ENCODE assay signal across 16 cellular contexts in the genomic region with DNA sequence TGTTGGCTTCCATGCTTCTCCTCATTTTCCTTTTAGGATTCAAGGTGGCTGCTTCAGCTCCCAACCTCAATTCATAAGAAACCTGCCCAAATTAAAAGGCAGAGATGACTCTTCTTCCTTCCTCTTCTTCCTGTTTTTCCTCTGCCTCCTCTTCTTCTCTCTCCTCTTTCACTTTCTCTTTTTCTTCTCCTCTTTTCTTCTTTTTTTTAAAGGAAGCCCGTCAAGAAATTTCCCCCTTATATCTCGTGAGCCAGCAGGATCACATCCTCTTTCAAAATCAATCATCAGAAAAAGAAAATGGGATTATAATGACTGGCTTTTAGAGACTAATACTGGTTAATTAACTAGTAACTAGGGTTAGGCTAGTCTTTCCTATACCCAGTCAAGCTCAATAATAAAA.
DNase-seq lines count a peak whose midpoint lies in the region; ATAC-seq and TF ChIP-seq lines count a peak whose summit lies in the region.
"Had no signal": no experiment of that assay in that cellular context is flagged by ENCODE, and none has a peak within 500 bp of the region (broad histone marks: within the 10 kb centered on the region; RNA-seq: fewer than 3 reads in every experiment).

No MANE protein-coding gene starts in this region.

- no peak overlapping the region for H3K9ac ChIP-seq in Karpas-422 (ENCODE audit: low read length)
- H3K9ac ChIP-seq: neural progenitor cell had no signal

- no peaks in the 10 kb centered on the region for H3K79me2 ChIP-seq in DOHH2 (ENCODE audit: control insufficient read depth, low read length)
- H3K79me2 ChIP-seq in Karpas-422 (ENCODE audit: low read length): no peaks in the 10 kb centered on the region

- no peaks in the 10 kb centered on the region for H3K36me3 ChIP-seq in DOHH2 (ENCODE audit: control insufficient read depth, low read length)
- no peaks in the 10 kb centered on the region for H3K36me3 ChIP-seq in Karpas-422 (ENCODE audit: insufficient read depth, low read length)
- H3K36me3 ChIP-seq in body of pancreas (replicated peaks in 1 of 2; ENCODE audit: insufficient read depth in 1 of 2, low read depth in 2 of 2): no peaks in the 10 kb centered on the region
- H3K36me3 ChIP-seq: right lobe of liver had no signal

- no peaks in the 10 kb centered on the region for H4K20me1 ChIP-seq in DOHH2 (ENCODE audit: control insufficient read depth, insufficient read depth, low read depth, low read length)
- no peaks in the 10 kb centered on the region for H4K20me1 ChIP-seq in Karpas-422 (ENCODE audit: insufficient read depth, low read depth, low read length)

- H3K4me3 ChIP-seq in DOHH2 (ENCODE audit: low read length) (no peak overlapping the region), Karpas-422 (ENCODE audit: low read length) (no peak overlapping the region), body of pancreas (no peak overlapping the region)
- H3K4me3 ChIP-seq: neural progenitor cell, right lobe of liver had no signal

- H3K4me1 Mint-ChIP-seq in activated CD4-positive, alpha-beta T cell treated with anti-CD3 and anti-CD28 coated beads, Interleukin-2, amount 10 ng/mL, durations not matched to agents 24 days and 14 days: peaks cover 14% of the 10 kb centered on the region
- peaks cover 3% of the 10 kb centered on the region for H3K4me1 Mint-ChIP-seq in memory B cell
- H3K4me1 Mint-ChIP-seq: endodermal cell had no signal

- H3K27ac Mint-ChIP-seq in activated CD4-positive, alpha-beta T cell treated with anti-CD3 and anti-CD28 coated beads, Interleukin-2, amount 10 ng/mL, durations not matched to agents 24 days and 14 days: peak overlapping the region; percentile 46
- H3K27ac Mint-ChIP-seq in memory B cell: peak overlapping the region; percentile 32
- H3K27ac Mint-ChIP-seq: endodermal cell, neural progenitor cell had no signal

- no peaks in the 10 kb centered on the region for H3F3A ChIP-seq in DOHH2 (ENCODE audit: control insufficient read depth, insufficient read depth)

- peak overlapping the region; percentile 62 for H3K4me3 Mint-ChIP-seq in activated CD4-positive, alpha-beta T cell treated with anti-CD3 and anti-CD28 coated beads, Interleukin-2, amount 10 ng/mL, durations not matched to agents 24 days and 14 days
- peak overlapping the region; percentile 33 for H3K4me3 Mint-ChIP-seq in memory B cell
- H3K4me3 Mint-ChIP-seq: endodermal cell, neural progenitor cell had no signal

- H3K27ac ChIP-seq in DOHH2 (ENCODE audit: low read depth, low read length) (no peak overlapping the region), Karpas-422 (ENCODE audit: low read length) (no peak overlapping the region), body of pancreas (no peak overlapping the region)
- H3K27ac ChIP-seq: neural progenitor cell, right lobe of liver had no signal

- H3K27me3 Mint-ChIP-seq in activated CD4-positive, alpha-beta T cell treated with anti-CD3 and anti-CD28 coated beads, Interleukin-2, amount 10 ng/mL, durations not matched to agents 24 days and 14 days: no peaks in the 10 kb centered on the region
- no peaks in the 10 kb centered on the region for H3K27me3 Mint-ChIP-seq in memory B cell

- H3K36me3 Mint-ChIP-seq in activated CD4-positive, alpha-beta T cell treated with anti-CD3 and anti-CD28 coated beads, Interleukin-2, amount 10 ng/mL, durations not matched to agents 24 days and 14 days (ENCODE audit: low read depth): no peaks in the 10 kb centered on the region
- peaks cover 5% of the 10 kb centered on the region for H3K36me3 Mint-ChIP-seq in memory B cell

- no peak for TF ChIP-seq POLR2A in body of pancreas (IDR thresholded peaks at IDR 0.05)

- no peak overlapping the region for H2AFZ ChIP-seq in Karpas-422 (ENCODE audit: low read length)
- H2AFZ ChIP-seq: neural progenitor cell had no signal

- TF ChIP-seq CTCF in DOHH2 (IDR thresholded peaks at IDR 0.05; ENCODE audit: low read depth, low read length, poor library complexity, severe bottlenecking) (no peak), body of pancreas (IDR thresholded peaks at IDR 0.05) (no peak)

- H3K4me1 ChIP-seq in DOHH2 (ENCODE audit: control insufficient read depth, low read length) (peaks cover 5% of the 10 kb centered on the region), Karpas-422 (ENCODE audit: low read length) (no peaks in the 10 kb centered on the region), body of pancreas (no peaks in the 10 kb centered on the region)
- H3K4me1 ChIP-seq: neural progenitor cell, right lobe of liver had no signal

- H3K9me3 ChIP-seq in DOHH2 (ENCODE audit: control insufficient read depth, insufficient read depth, low read length) (no peaks in the 10 kb centered on the region), Karpas-422 (ENCODE audit: low read length) (no peaks in the 10 kb centered on the region), body of pancreas (no peaks in the 10 kb centered on the region)
- H3K9me3 ChIP-seq: right lobe of liver had no signal

- ATAC-seq in memory B cell (ENCODE audit: low read depth) (no peak), body of pancreas (no peak)
- ATAC-seq: HepG2, Panc1, right lobe of liver had no signal

- no peaks in the 10 kb centered on the region for H3K9me3 Mint-ChIP-seq in activated CD4-positive, alpha-beta T cell treated with anti-CD3 and anti-CD28 coated beads, Interleukin-2, amount 10 ng/mL, durations not matched to agents 24 days and 14 days
- no peaks in the 10 kb centered on the region for H3K9me3 Mint-ChIP-seq in memory B cell
- H3K9me3 Mint-ChIP-seq: endodermal cell, neural progenitor cell had no signal

- H3K4me2 ChIP-seq in DOHH2 (ENCODE audit: low read length) (0 out of 2 replicates have a peak overlapping the region, but pooled peaks have one; percentile 17), Karpas-422 (ENCODE audit: low read depth, low read length, poor library complexity, severe bottlenecking) (no peak overlapping the region)
- H3K4me2 ChIP-seq: neural progenitor cell had no signal

- DNase-seq in activated CD4-positive, alpha-beta T cell treated with anti-CD3 and anti-CD28 coated beads, Interleukin-2, amount 10 ng/mL, durations not matched to agents 24 days and 14 days: no peak
- DNase-seq in activated CD4-positive, alpha-beta T cell treated with anti-CD3 and anti-CD28 coated beads, Interleukin-2, amount 50 U/mL, for 4 hours: no peak
- peak; percentile 54 for DNase-seq in OCI-M1 (lab: John Stamatoyannopoulos, UW)
- DNase-seq in memory B cell (ENCODE audit: low spot score in 2 of 2): no peak
- DNase-seq in Karpas-422: no peak
- DNase-seq in body of pancreas: no peak
- DNase-seq in stimulated activated CD4-positive, alpha-beta T cell treated with anti-CD3 and anti-CD28 coated beads, Interleukin-1b, Interleukin-23, amount 100 ng/mL, for 48 hours: no peak
- DNase-seq: activated effector memory CD4-positive, alpha-beta T cell treated with anti-CD3 and anti-CD28 coated beads, Interleukin-2, amount 50 U/mL, for 16 hours; DMS 273 treated with DMSO at 0.1 percent for 48 hours; endodermal cell; NCI-H345; right lobe of liver had no signal

- 38 to 47% methylated on average over 2 of the region's 2 CpGs for WGBS in body of pancreas, 2 donors

- intact Hi-C loops in activated CD4-positive, alpha-beta T cell treated with anti-CD3 and anti-CD28 coated beads, Interleukin-2, amount 10 ng/mL, durations not matched to agents 24 days and 14 days (cut with micrococcal nuclease): loop anchor here (5.0 to 10.0 kb wide), 4 partner anchors 1008 to 1935 kb away; no protein-coding TSS in a partner anchor
- intact Hi-C loops in body of pancreas (cut with DNase I): loop anchor here (10.0 kb wide), 1 partner anchor 1228 kb away; no protein-coding TSS in a partner anchor

- H3K9me2 ChIP-seq in DOHH2 (replicated peaks; ENCODE audit: control insufficient read depth, low read length) (no peaks in the 10 kb centered on the region), Karpas-422 (replicated peaks; ENCODE audit: insufficient read depth, low read length) (no peaks in the 10 kb centered on the region)

- no peaks in the 10 kb centered on the region for H3K27me3 ChIP-seq in DOHH2 (ENCODE audit: control insufficient read depth, low read length)
- no peaks in the 10 kb centered on the region for H3K27me3 ChIP-seq in Karpas-422 (ENCODE audit: low read length)
- H3K27me3 ChIP-seq in body of pancreas: peaks cover 0 to 5% of the 10 kb centered on the region in 2 donors
- H3K27me3 ChIP-seq: neural progenitor cell, right lobe of liver had no signal
